ENCODE assay signal across 14 cellular contexts in genomic region chr20:25012616-25013189, GRCh38.
"Had no signal": no experiment of that assay in that cellular context is flagged by ENCODE, and none has a peak within 500 bp of the region (broad histone marks: within the 10 kb centered on the region; RNA-seq: fewer than 3 reads in every experiment).

No MANE protein-coding gene starts in this region.

- DNase-seq: activated CD4-positive, alpha-beta T cell treated with anti-CD3 and anti-CD28 coated beads for 36 hours; effector CD4-positive, alpha-beta T cell; naive thymus-derived CD8-positive, alpha-beta T cell; right cardiac atrium; stimulated activated CD4-positive, alpha-beta T cell treated with anti-CD3 and anti-CD28 coated beads, Interleukin-2, amount 100 ng/mL, for 24 hours; stimulated activated naive CD4-positive, alpha-beta T cell; T-helper 9 cell; WERI-Rb-1 had no signal

- H3K9me3 Mint-ChIP-seq: activated CD4-positive, alpha-beta memory T cell treated with anti-CD3 and anti-CD28 coated beads, Interleukin-2, amount 10 ng/mL, durations not matched to agents 7 days and 5 days; activated T-helper 2 cell treated with anti-CD3 and anti-CD28 coated beads, Interferon-gamma antibody, Interleukin-2, Interleukin-4, amounts not matched to agents 10 μg/mL and 5 μg/mL and 100 μg/mL, durations not matched to agents 14 hours and 24 hours and 36 hours; naive thymus-derived CD8-positive, alpha-beta T cell had no signal

- H3K27me3 ChIP-seq: gastroesophageal sphincter had no signal

- H3K4me3 Mint-ChIP-seq: activated CD4-positive, alpha-beta memory T cell treated with anti-CD3 and anti-CD28 coated beads, Interleukin-2, amount 10 ng/mL, durations not matched to agents 7 days and 5 days; activated CD4-positive, alpha-beta T cell treated with anti-CD3 and anti-CD28 coated beads for 36 hours; activated naive CD8-positive, alpha-beta T cell; naive thymus-derived CD8-positive, alpha-beta T cell had no signal

- H3K36me3 ChIP-seq: WERI-Rb-1 had no signal

- H3K27me3 Mint-ChIP-seq: activated CD4-positive, alpha-beta memory T cell treated with anti-CD3 and anti-CD28 coated beads, Interleukin-2, amount 10 ng/mL, durations not matched to agents 7 days and 5 days; activated CD4-positive, alpha-beta T cell treated with anti-CD3 and anti-CD28 coated beads for 36 hours; activated naive CD8-positive, alpha-beta T cell; naive thymus-derived CD8-positive, alpha-beta T cell had no signal

- ATAC-seq: activated CD4-positive, alpha-beta T cell treated with anti-CD3 and anti-CD28 coated beads for 36 hours; gastroesophageal sphincter; naive thymus-derived CD8-positive, alpha-beta T cell; right cardiac atrium had no signal

- H3K4me3 ChIP-seq: gastroesophageal sphincter, lung had no signal

- H3K27ac ChIP-seq: epithelial cell of prostate, gastroesophageal sphincter, WERI-Rb-1 had no signal

- H3K4me1 Mint-ChIP-seq: activated CD4-positive, alpha-beta memory T cell treated with anti-CD3 and anti-CD28 coated beads, Interleukin-2, amount 10 ng/mL, durations not matched to agents 7 days and 5 days; activated CD4-positive, alpha-beta T cell treated with anti-CD3 and anti-CD28 coated beads for 36 hours had no signal

- H3K9me3 ChIP-seq: gastroesophageal sphincter had no signal

- H3K27ac Mint-ChIP-seq: activated CD4-positive, alpha-beta memory T cell treated with anti-CD3 and anti-CD28 coated beads, Interleukin-2, amount 10 ng/mL, durations not matched to agents 7 days and 5 days; activated CD4-positive, alpha-beta T cell treated with anti-CD3 and anti-CD28 coated beads for 36 hours; activated naive CD8-positive, alpha-beta T cell; activated T-helper 2 cell treated with anti-CD3 and anti-CD28 coated beads, Interferon-gamma antibody, Interleukin-2, Interleukin-4, amounts not matched to agents 10 μg/mL and 5 μg/mL and 100 μg/mL, durations not matched to agents 14 hours and 24 hours and 36 hours had no signal
